23 cellular contexts compared by ENCODE assay signal in the genomic region with DNA sequence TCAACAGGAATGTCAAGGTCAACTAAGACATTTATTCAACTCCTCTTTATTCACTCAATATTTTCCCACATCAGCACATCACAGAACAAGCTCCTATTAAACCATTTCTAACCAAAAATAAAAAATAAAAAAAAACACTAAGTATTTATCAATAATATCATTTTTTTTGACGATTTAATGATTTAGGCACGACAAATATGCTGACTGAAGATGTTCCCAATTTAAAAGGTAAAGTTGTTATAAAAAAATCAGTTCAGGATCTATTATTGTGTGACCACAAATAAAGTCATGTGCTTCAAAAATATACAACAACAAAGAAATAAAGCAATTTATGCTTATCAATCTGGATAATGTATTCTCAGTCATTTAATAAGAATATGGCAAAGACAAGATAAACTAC. TPM values are rescaled to one million over a fixed set of nuclear protein-coding genes. Genes with fewer than 3 reads are reported as not detected.
A peak's percentile ranks its signal among the peaks of the same experiment; 100 is the strongest.
DNase-seq lines count a peak whose midpoint lies in the region; ATAC-seq, FAIRE-seq and TF ChIP-seq lines count a peak whose summit lies in the region.
"Had no signal": no experiment of that assay in that cellular context is flagged by ENCODE, and none has a peak within 500 bp of the region (broad histone marks: within the 10 kb centered on the region; RNA-seq: fewer than 3 reads in every experiment).

No MANE protein-coding gene starts in this region.

- no peak overlapping the region for H4K91ac ChIP-seq in IMR-90 (ENCODE audit: insufficient read depth, low read depth, low read length)

- no peak overlapping the region for H3K23ac ChIP-seq in IMR-90 (ENCODE audit: low read depth, low read length)

- no peak for TF ChIP-seq RAD21 in IMR-90 (IDR thresholded peaks at IDR 0.05; ENCODE audit: low read length)

- H3K9ac ChIP-seq in IMR-90 (ENCODE audit: low read depth, low read length) = no peak overlapping the region
- H3K9ac ChIP-seq: BLaER1 had no signal

- no peaks in the 10 kb centered on the region for H4K20me1 ChIP-seq in IMR-90 (ENCODE audit: insufficient read depth, low read length)
- H4K20me1 ChIP-seq: BLaER1 had no signal

- H3K4me3 Mint-ChIP-seq in activated T-cell treated with anti-CD3 and anti-CD28 coated beads, Interleukin-2, amount 50 U/mL, for 72 hours = no peak overlapping the region
- no peak overlapping the region for H3K4me3 Mint-ChIP-seq in activated CD8-positive, alpha-beta T cell treated with anti-CD3 and anti-CD28 coated beads for 36 hours
- H3K4me3 Mint-ChIP-seq: B cell; CD4-positive, CD25-positive, alpha-beta regulatory T cell; CD8-positive, alpha-beta T cell; GM23338; H9 had no signal

- H3K27me3 ChIP-seq in IMR-90 (ENCODE audit: control insufficient read depth, insufficient read depth, low read length) = no peaks in the 10 kb centered on the region
- no peaks in the 10 kb centered on the region for H3K27me3 ChIP-seq in pancreas
- H3K27me3 ChIP-seq in upper lobe of right lung = no peaks in the 10 kb centered on the region
- no peaks in the 10 kb centered on the region for H3K27me3 ChIP-seq in lower lobe of right lung (ENCODE audit: low read depth)
- H3K27me3 ChIP-seq: BLaER1 had no signal

- no peaks in the 10 kb centered on the region for H3K4me1 Mint-ChIP-seq in activated T-cell treated with anti-CD3 and anti-CD28 coated beads, Interleukin-2, amount 50 U/mL, for 72 hours (ENCODE audit: low read depth)
- peaks cover 5% of the 10 kb centered on the region for H3K4me1 Mint-ChIP-seq in activated CD8-positive, alpha-beta T cell treated with anti-CD3 and anti-CD28 coated beads for 36 hours (ENCODE audit: low read depth)
- H3K4me1 Mint-ChIP-seq: B cell, GM23338, H9 had no signal

- dilution Hi-C loops in IMR-90 (cut with HindIII; ENCODE audit: low sequenced_read_pairs, unreplicated experiment) = no loop called here

- H3K4ac ChIP-seq in IMR-90 (ENCODE audit: low read depth, low read length) = no peak overlapping the region

- H2AK5ac ChIP-seq in IMR-90 (ENCODE audit: low read depth, low read length) = no peak overlapping the region

- no peak overlapping the region for H4K5ac ChIP-seq in IMR-90 (ENCODE audit: low read depth, low read length)

- H2AK9ac ChIP-seq in IMR-90 (replicated peaks; ENCODE audit: low read depth, low read length, poor library complexity) = no peak overlapping the region

- H2BK5ac ChIP-seq in IMR-90 (ENCODE audit: low read depth, low read length, poor library complexity, severe bottlenecking) = no peak overlapping the region

- TF ChIP-seq POLR2A in IMR-90 (IDR thresholded peaks at IDR 0.05; ENCODE audit: low read depth, low read length) = no peak

- H3K9me3 ChIP-seq in IMR-90 (ENCODE audit: control insufficient read depth, insufficient read depth, low read length) = no peaks in the 10 kb centered on the region
- H3K9me3 ChIP-seq in pancreas = no peaks in the 10 kb centered on the region
- no peaks in the 10 kb centered on the region for H3K9me3 ChIP-seq in upper lobe of right lung
- no peaks in the 10 kb centered on the region for H3K9me3 ChIP-seq in lower lobe of right lung

- no peaks in the 10 kb centered on the region for H3K9me1 ChIP-seq in IMR-90 (ENCODE audit: insufficient read depth, low read length)

- no peak overlapping the region for H2BK20ac ChIP-seq in IMR-90 (ENCODE audit: low read depth, low read length)

- WGBS in IMR-90 (ENCODE audit: extremely low coverage in 2 of 2, insufficient read length in 1 of 2), 2 experiments = no CpG with 5 or more reads among the region's 2 CpGs
- 78 to 83% methylated on average over 2 of the region's 2 CpGs for WGBS in pancreas, 2 donors

- POLR2A ChIA-PET in IMR-90 (lab: Charles Lee; ENCODE audit: unreplicated experiment) = no interaction called here
- POLR2A ChIA-PET in activated CD8-positive, alpha-beta T cell treated with anti-CD3 and anti-CD28 coated beads for 36 hours (lab: Charles Lee) = no interaction called here

- peaks cover 1% of the 10 kb centered on the region; the same call in 1 of the 2 replicates for H3K4me1 ChIP-seq in IMR-90 (ENCODE audit: control insufficient read depth, insufficient read depth, low read length)
- peaks cover 7 to 19% (median 14%) of the 10 kb centered on the region in 3 donors for H3K4me1 ChIP-seq in pancreas
- no peaks in the 10 kb centered on the region for H3K4me1 ChIP-seq in upper lobe of right lung
- H3K4me1 ChIP-seq in lower lobe of right lung = no peaks in the 10 kb centered on the region
- H3K4me1 ChIP-seq: BLaER1, Caco-2 had no signal

- H3K4me3 ChIP-seq in IMR-90 (ENCODE audit: insufficient read depth, low read depth, low read length) (no peak overlapping the region), pancreas (no peak overlapping the region), upper lobe of right lung (no peak overlapping the region), lower lobe of right lung (no peak overlapping the region)
- H3K4me3 ChIP-seq: BLaER1, GM12878, GM23338 had no signal

- peaks cover 0 to 3% of the 10 kb centered on the region in 2 experiments; a peak in 1 of 4 replicates for H3K79me1 ChIP-seq in IMR-90 (ENCODE audit: low read depth in 1 of 2, low read length in 2 of 2)

- no peak overlapping the region for H3K18ac ChIP-seq in IMR-90 (ENCODE audit: low read depth, low read length)

- no peak overlapping the region for H2BK120ac ChIP-seq in IMR-90 (ENCODE audit: low read depth, low read length)

- ATAC-seq in activated T-cell treated with anti-CD3 and anti-CD28 coated beads, Interleukin-2, amount 50 U/mL, for 72 hours (replicated peaks in 1 of 2) = no peak
- ATAC-seq in IMR-90 (ENCODE audit: low read depth) (no peak), pancreas (no peak), upper lobe of right lung (no peak), lower lobe of right lung (no peak)
- ATAC-seq in activated CD8-positive, alpha-beta T cell treated with anti-CD3 and anti-CD28 coated beads for 36 hours = no peak
- ATAC-seq: CD8-positive, alpha-beta T cell; GM12878; GM23338; HCT116 had no signal

- in situ Hi-C loops in IMR-90 (cut with MboI; ENCODE audit: low sequenced_read_pairs) = loop anchor here (25.0 kb wide), 1 partner anchor 958 kb away; no protein-coding TSS in a partner anchor

- H2AFZ ChIP-seq in IMR-90 (replicated peaks; ENCODE audit: low read length, poor library complexity) = no peak overlapping the region
- H2AFZ ChIP-seq: GM23338 had no signal

- FAIRE-seq in frontal cortex (lab: Jason Lieb, UNC) = peak; percentile 78
- FAIRE-seq in pancreas (lab: Jason Lieb, UNC) = peak; percentile 53
- FAIRE-seq: A204.1, GM12878 had no signal

- no peak overlapping the region for H4K8ac ChIP-seq in IMR-90 (ENCODE audit: low read depth in 2 of 2, low read length in 2 of 2)

- TF ChIP-seq CTCF in IMR-90 (conservative IDR thresholded peaks at IDR 0.05; ENCODE audit: low read depth, low read length) = no peak
- no peak for TF ChIP-seq CTCF in pancreas (IDR thresholded peaks at IDR 0.05)
- no peak for TF ChIP-seq CTCF in activated CD8-positive, alpha-beta T cell treated with anti-CD3 and anti-CD28 coated beads for 36 hours (IDR thresholded peaks at IDR 0.05)
- no peak for TF ChIP-seq CTCF in upper lobe of right lung (IDR thresholded peaks at IDR 0.05)
- no peak for TF ChIP-seq CTCF in lower lobe of right lung (IDR thresholded peaks at IDR 0.05)

- H3K4me2 ChIP-seq in IMR-90 (ENCODE audit: low read depth, low read length) = no peak overlapping the region
- H3K4me2 ChIP-seq: BLaER1, GM23338 had no signal

- H3K9me3 Mint-ChIP-seq in activated T-cell treated with anti-CD3 and anti-CD28 coated beads, Interleukin-2, amount 50 U/mL, for 72 hours = peaks cover 7 to 8% of the 10 kb centered on the region in 2 donors
- H3K9me3 Mint-ChIP-seq in activated CD8-positive, alpha-beta T cell treated with anti-CD3 and anti-CD28 coated beads for 36 hours = peaks cover 10% of the 10 kb centered on the region

- no peak overlapping the region for H3K27ac ChIP-seq in IMR-90 (ENCODE audit: insufficient read depth, low read length)
- no peak overlapping the region for H3K27ac ChIP-seq in pancreas
- no peak overlapping the region for H3K27ac ChIP-seq in upper lobe of right lung
- no peak overlapping the region for H3K27ac ChIP-seq in lower lobe of right lung
- H3K27ac ChIP-seq: 22Rv1, BLaER1, C4-2B had no signal

- peak overlapping the region; percentile 20 for H3K27ac Mint-ChIP-seq in activated T-cell treated with anti-CD3 and anti-CD28 coated beads, Interleukin-2, amount 50 U/mL, for 72 hours
- no peak overlapping the region for H3K27ac Mint-ChIP-seq in activated CD8-positive, alpha-beta T cell treated with anti-CD3 and anti-CD28 coated beads for 36 hours
- H3K27ac Mint-ChIP-seq: B cell; CD4-positive, CD25-positive, alpha-beta regulatory T cell; CD8-positive, alpha-beta T cell; GM23338 had no signal

- H3K36me3 ChIP-seq in IMR-90 (ENCODE audit: control insufficient read depth, insufficient read depth, low read length) (no peaks in the 10 kb centered on the region), pancreas (no peaks in the 10 kb centered on the region), upper lobe of right lung (no peaks in the 10 kb centered on the region), lower lobe of right lung (no peaks in the 10 kb centered on the region)

- H3K14ac ChIP-seq in IMR-90 (replicated peaks; ENCODE audit: low read depth, low read length) = no peak overlapping the region

- no peak for DNase-seq in activated T-cell treated with anti-CD3 and anti-CD28 coated beads, Interleukin-2, amount 50 U/mL, for 72 hours
- DNase-seq in activated T-cell treated with anti-CD3 and anti-CD28 coated beads, Interleukin-2, amount 50 U/mL, for 48 hours = no peak
- DNase-seq in IMR-90 (no peak), frontal cortex (ENCODE audit: low spot score in 2 of 2) (no peak), pancreas (no peak), upper lobe of right lung (no peak), lower lobe of right lung (no peak)
- no peak for DNase-seq in activated CD8-positive, alpha-beta T cell treated with anti-CD3 and anti-CD28 coated beads for 36 hours
- DNase-seq: Caco-2; CD4-positive, CD25-positive, alpha-beta regulatory T cell; CD8-positive, alpha-beta T cell; DMS153; DND-41; GDM1; H9 had no signal

- H2BK15ac ChIP-seq in IMR-90 (ENCODE audit: low read depth, low read length) = no peak overlapping the region

- H3K36me3 Mint-ChIP-seq in activated T-cell treated with anti-CD3 and anti-CD28 coated beads, Interleukin-2, amount 50 U/mL, for 72 hours (ENCODE audit: insufficient read depth in 2 of 2) = peaks cover 11 to 21% of the 10 kb centered on the region in 2 donors
- H3K36me3 Mint-ChIP-seq in activated CD8-positive, alpha-beta T cell treated with anti-CD3 and anti-CD28 coated beads for 36 hours (ENCODE audit: low read depth) = peaks cover 33% of the 10 kb centered on the region

- H3K27me3 Mint-ChIP-seq in activated T-cell treated with anti-CD3 and anti-CD28 coated beads, Interleukin-2, amount 50 U/mL, for 72 hours (ENCODE audit: low read depth) = no peaks in the 10 kb centered on the region
- no peaks in the 10 kb centered on the region for H3K27me3 Mint-ChIP-seq in activated CD8-positive, alpha-beta T cell treated with anti-CD3 and anti-CD28 coated beads for 36 hours
- H3K27me3 Mint-ChIP-seq: B cell; CD4-positive, CD25-positive, alpha-beta regulatory T cell had no signal

- no peak overlapping the region for H3K56ac ChIP-seq in IMR-90 (ENCODE audit: extremely low read depth, insufficient read depth, low read length)

- CTCF ChIA-PET in IMR-90 (lab: Yijun Ruan, JAX) = no interaction called here
- CTCF ChIA-PET in activated CD8-positive, alpha-beta T cell treated with anti-CD3 and anti-CD28 coated beads for 36 hours (lab: Charles Lee) = no interaction called here

- intact Hi-C loops in IMR-90 (cut with micrococcal nuclease) (loop anchor here (10.0 kb wide), 6 partner anchors 375 to 1575 kb away; partner anchors contain the start of gene MEIS2), pancreas (cut with DNase I) (no loop called here), upper lobe of right lung (cut with DNase I) (no loop called here), lower lobe of right lung (cut with DNase I) (no loop called here)
- intact Hi-C loops in activated CD8-positive, alpha-beta T cell treated with anti-CD3 and anti-CD28 coated beads for 36 hours (cut with micrococcal nuclease) = no loop called here

- BruUV-seq in IMR-90 (replicated peaks; lab: Mats Ljungman, UMichigan) = no TSS peak

RNA-seq across cellular contexts. Expression of gene DPH6, which starts 16.2 kb away (rescaled TPM):
- total RNA-seq in activated T-cell treated with anti-CD3 and anti-CD28 coated beads, Interleukin-2, amount 50 U/mL, for 72 hours = 10 to 100 TPM in 1 of 2 donors, 1 to 10 TPM in 1; 8.8 to 10.5 TPM
- 8.1 and 21.4 TPM in 2 replicates for total RNA-seq in IMR-90 (2012; rRNA removed)
- 6.1 and 9.8 TPM in 2 replicates for polyA plus RNA-seq in IMR-90 (2012; rRNA removed)
- 2.3 and 2.6 TPM in 2 replicates for polyA plus RNA-seq in IMR-90 (2012; cell fraction: cytosol; rRNA removed)
- polyA plus RNA-seq in IMR-90 (2012; cell fraction: nucleus; rRNA removed; ENCODE audit: low replicate concordance) = 3.0 and 5.6 TPM in 2 replicates
- total RNA-seq in frontal cortex = 9.0 TPM
- total RNA-seq in pancreas = 10 to 100 TPM; 10.5 to 15.1 (median 12.7) TPM
- 1 to 10 TPM; 2.6 to 6.3 TPM for polyA plus RNA-seq in pancreas
- total RNA-seq in activated CD8-positive, alpha-beta T cell treated with anti-CD3 and anti-CD28 coated beads for 36 hours = 10 to 100 TPM; 12.0 to 12.9 TPM
- 15.8 TPM for total RNA-seq in upper lobe of right lung
- 9.2 TPM for total RNA-seq in lower lobe of right lung
